17 cellular contexts compared by ENCODE assay signal in the genomic region with DNA sequence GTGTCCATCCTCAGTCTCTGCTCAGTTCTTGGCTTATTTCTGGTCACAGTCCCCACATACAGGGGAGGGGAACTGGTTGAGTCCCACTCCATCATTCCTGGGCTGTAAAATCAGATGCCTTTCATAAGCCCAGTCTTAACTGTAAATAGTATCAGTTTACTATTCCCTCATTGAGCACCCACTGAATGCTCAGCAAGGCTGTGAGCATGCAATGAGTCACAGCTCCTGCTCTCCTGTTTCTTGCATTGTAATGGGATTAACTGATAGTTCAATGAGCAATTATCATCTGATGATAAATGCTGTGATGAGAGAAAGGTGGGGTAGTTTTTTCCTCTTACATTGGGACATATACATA.
DNase-seq lines count a peak whose midpoint lies in the region; ATAC-seq, FAIRE-seq and TF ChIP-seq lines count a peak whose summit lies in the region.
"Had no signal": no experiment of that assay in that cellular context is flagged by ENCODE, and none has a peak within 500 bp of the region (broad histone marks: within the 10 kb centered on the region; RNA-seq: fewer than 3 reads in every experiment).

No MANE protein-coding gene starts in this region.

- peak; percentile 56 for DNase-seq in A673 (ENCODE audit: low spot score)
- peak; percentile 77 for DNase-seq in HS-5 (ENCODE audit: low read depth)
- DNase-seq in K562 (ENCODE audit: extremely low read depth in 1 of 4, low spot score in 3 of 4): no peak
- peak; percentile 48 for DNase-seq in keratinocyte (ENCODE audit: low read depth, low spot score)
- DNase-seq in progenitor cell of endocrine pancreas (ENCODE audit: low spot score, unreplicated experiment): no peak
- DNase-seq in SKM-1 treated with dmso at 0.1 percent for 144 hours (lab: John Stamatoyannopoulos, UW; ENCODE audit: unreplicated experiment): no peak
- DNase-seq: activated CD8-positive, alpha-beta T cell treated with anti-CD3 and anti-CD28 coated beads for 36 hours; NCI-H1092; NCI-H69; stimulated activated CD4-positive, alpha-beta T cell treated with anti-CD3 and anti-CD28 coated beads, Interleukin-2, amount 100 ng/mL, for 24 hours; stimulated activated naive CD8-positive, alpha-beta T cell treated with anti-CD3 and anti-CD28 coated beads, Interleukin-15, amount 100 ng/mL, for 72 hours; T-helper 2 cell had no signal

- H3K36me3 Mint-ChIP-seq in progenitor cell of endocrine pancreas (ENCODE audit: insufficient read depth): no peaks in the 10 kb centered on the region
- H3K36me3 Mint-ChIP-seq: activated naive CD8-positive, alpha-beta T cell had no signal

- H3K4me1 ChIP-seq in A673 (ENCODE audit: insufficient read depth, low read length, poor library complexity, severe bottlenecking) (peaks cover 4% of the 10 kb centered on the region), K562 (replicated peaks in 1 of 2; ENCODE audit: control insufficient read depth in 2 of 2, insufficient read depth in 2 of 2, low read length in 2 of 2) (peaks cover 0 to 2% of the 10 kb centered on the region in 2 experiments; a peak in 1 of 5 replicates), keratinocyte (ENCODE audit: control insufficient read depth, extremely low read depth, insufficient read depth, low read length) (peaks cover 22% of the 10 kb centered on the region)
- H3K4me1 ChIP-seq: BLaER1 had no signal

- dilution Hi-C loops in keratinocyte (cut with MboI; ENCODE audit: extremely low pct_ligation_motif_present, low sequenced_read_pairs): loop anchor here (10.0 kb wide), 2 partner anchors 64 to 66 kb away; no protein-coding TSS in a partner anchor

- ATAC-seq in K562: no peak
- no peak for ATAC-seq in HG03520 (IDR thresholded peaks at IDR 0.05; ENCODE audit: unreplicated experiment)
- ATAC-seq in HG03095 (IDR thresholded peaks at IDR 0.05; ENCODE audit: unreplicated experiment): no peak
- ATAC-seq: activated CD8-positive, alpha-beta T cell treated with anti-CD3 and anti-CD28 coated beads for 36 hours; stimulated activated naive CD8-positive, alpha-beta T cell treated with anti-CD3 and anti-CD28 coated beads, Interleukin-15, amount 100 ng/mL, for 72 hours had no signal

- in situ Hi-C loops in K562 (cut with MboI): no loop called here

- H3K27ac ChIP-seq in A673 (ENCODE audit: low read depth, low read length, poor library complexity, severe bottlenecking) (no peak overlapping the region), K562 (ENCODE audit: extremely low read depth, low read depth, low read length) (no peak overlapping the region), keratinocyte (ENCODE audit: control insufficient read depth, insufficient read depth, low read length) (peak overlapping the region; percentile 93)
- H3K27ac ChIP-seq: BLaER1, neutrophil had no signal

- H3K9me3 ChIP-seq in A673 (ENCODE audit: low read depth, low read length, poor library complexity, severe bottlenecking) (no peaks in the 10 kb centered on the region), K562 (replicated peaks; ENCODE audit: control insufficient read depth, insufficient read depth, low read depth, low read length) (no peaks in the 10 kb centered on the region), keratinocyte (ENCODE audit: control insufficient read depth, low read depth, low read length) (no peaks in the 10 kb centered on the region)
- H3K9me3 ChIP-seq: BLaER1, neutrophil had no signal

- H3K4me2 ChIP-seq in K562 (ENCODE audit: insufficient read depth, low read length): no peak overlapping the region
- peak overlapping the region; percentile 79 for H3K4me2 ChIP-seq in keratinocyte (ENCODE audit: control insufficient read depth, extremely low read depth, insufficient read depth, low read depth, low read length)
- H3K4me2 ChIP-seq: BLaER1 had no signal

- no peaks in the 10 kb centered on the region for H3K36me3 ChIP-seq in A673 (ENCODE audit: insufficient read depth, low read length, poor library complexity, severe bottlenecking)
- H3K36me3 ChIP-seq in K562 (ENCODE audit: control insufficient read depth, insufficient read depth, low read length): no peaks in the 10 kb centered on the region
- no peaks in the 10 kb centered on the region for H3K36me3 ChIP-seq in keratinocyte (ENCODE audit: control insufficient read depth in 2 of 2, extremely low read depth in 1 of 2, insufficient read depth in 2 of 2, low read length in 2 of 2)
- H3K36me3 ChIP-seq: BLaER1, neutrophil had no signal

- BruUV-seq in A673 (replicated peaks; lab: Mats Ljungman, UMichigan): no TSS peak
- BruUV-seq in K562 (replicated peaks; lab: Mats Ljungman, UMichigan): no TSS peak

- H3K9ac ChIP-seq in K562 (ENCODE audit: insufficient read depth in 1 of 2, low read depth in 2 of 2, low read length in 2 of 2): no peak overlapping the region
- H3K9ac ChIP-seq in keratinocyte (ENCODE audit: control insufficient read depth, extremely low read depth, insufficient read depth, low read length): peak overlapping the region; percentile 67
- H3K9ac ChIP-seq: BLaER1 had no signal

- CTCF ChIA-PET in A673 (lab: Charles Lee) (no interaction called here), K562 (lab: Yijun Ruan, JAX; ENCODE audit: low intra/inter-chr PET ratio) (no interaction called here)

- POLR2A ChIA-PET in A673 (lab: Charles Lee; ENCODE audit: low non-redundant PET) (no interaction called here), K562 (lab: Yijun Ruan, JAX) (no interaction called here)

- H3K4me3 ChIP-seq in A673 (ENCODE audit: low read depth, low read length, poor library complexity, severe bottlenecking) (no peak overlapping the region), K562 (no peak overlapping the region), keratinocyte (ENCODE audit: control insufficient read depth in 2 of 3, extremely low read depth in 1 of 3, insufficient read depth in 2 of 3, low read depth in 1 of 3, low read length in 3 of 3) (peak overlapping the region in 1 of 3 experiments; percentile 18)
- H3K4me3 ChIP-seq: BLaER1 had no signal

- no peaks in the 10 kb centered on the region for H3K4me1 Mint-ChIP-seq in progenitor cell of endocrine pancreas (ENCODE audit: low read depth)
- H3K4me1 Mint-ChIP-seq: stimulated activated naive CD8-positive, alpha-beta T cell treated with anti-CD3 and anti-CD28 coated beads, Interleukin-15, amount 100 ng/mL, for 72 hours had no signal

- H4K20me1 ChIP-seq in K562 (replicated peaks; ENCODE audit: control insufficient read depth, insufficient read depth, low read length) (no peaks in the 10 kb centered on the region), keratinocyte (ENCODE audit: control insufficient read depth, extremely low read depth, insufficient read depth, low read length) (no peaks in the 10 kb centered on the region)
- H4K20me1 ChIP-seq: BLaER1 had no signal

- H3K4me3 Mint-ChIP-seq in progenitor cell of endocrine pancreas (ENCODE audit: low read depth): no peak overlapping the region
- H3K4me3 Mint-ChIP-seq: activated CD8-positive, alpha-beta T cell treated with anti-CD3 and anti-CD28 coated beads for 36 hours; activated naive CD8-positive, alpha-beta T cell; stimulated activated naive CD8-positive, alpha-beta T cell treated with anti-CD3 and anti-CD28 coated beads, Interleukin-15, amount 100 ng/mL, for 72 hours had no signal

- TF ChIP-seq CTCF in A673 (conservative IDR thresholded peaks at IDR 0.05; ENCODE audit: low read depth, low read length): no peak
- no peak for TF ChIP-seq CTCF in K562 (IDR thresholded peaks at IDR 0.05 in 2 of 3, conservative IDR thresholded peaks at IDR 0.05 in 1 of 3; ENCODE audit: insufficient read depth in 2 of 3, low read depth in 1 of 3, low read length in 3 of 3)
- no peak for TF ChIP-seq CTCF in keratinocyte (optimal IDR thresholded peaks at IDR 0.05 in 1 of 3, IDR thresholded peaks at IDR 0.05 in 1 of 3, conservative IDR thresholded peaks at IDR 0.05 in 1 of 3; ENCODE audit: extremely low read depth in 1 of 3, insufficient read depth in 2 of 3, low read length in 3 of 3)
- TF ChIP-seq CTCF in progenitor cell of endocrine pancreas (IDR thresholded peaks at IDR 0.05; ENCODE audit: unreplicated experiment): no peak

- no peak for TF ChIP-seq POLR2A in K562 (conservative IDR thresholded peaks at IDR 0.05)

- H3K79me2 ChIP-seq in K562 (ENCODE audit: control insufficient read depth, insufficient read depth, low read length) (no peaks in the 10 kb centered on the region), keratinocyte (ENCODE audit: control insufficient read depth, insufficient read depth, low read length) (no peaks in the 10 kb centered on the region)

- H3K27me3 Mint-ChIP-seq in progenitor cell of endocrine pancreas: peaks cover 3% of the 10 kb centered on the region

- no peak overlapping the region for H2AFZ ChIP-seq in K562 (ENCODE audit: low read depth, low read length)
- peak overlapping the region; percentile 61 for H2AFZ ChIP-seq in keratinocyte (ENCODE audit: control insufficient read depth, low read length)

- no peak for TF ChIP-seq RAD21 in K562 (CRISPR knock-in tag; conservative IDR thresholded peaks at IDR 0.05 in 1 of 2, IDR thresholded peaks at IDR 0.05 in 1 of 2)

- no peaks in the 10 kb centered on the region for H3K9me1 ChIP-seq in K562 (ENCODE audit: control insufficient read depth, insufficient read depth, low read length)
- no peaks in the 10 kb centered on the region for H3K9me1 ChIP-seq in keratinocyte (ENCODE audit: control insufficient read depth, extremely low read depth, insufficient read depth, low read length)

- no peak for FAIRE-seq in K562 (lab: Jason Lieb, UNC)
- no peak for FAIRE-seq in keratinocyte (lab: Jason Lieb, UNC)

- no peak for TF ChIP-seq EP300 in K562 (IDR thresholded peaks at IDR 0.05; ENCODE audit: low read length)

- intact Hi-C loops in A673 (cut with micrococcal nuclease; ENCODE audit: unreplicated experiment): no loop called here
- intact Hi-C loops in K562 (cut with micrococcal nuclease): no loop called here

- no peaks in the 10 kb centered on the region for H3K9me3 Mint-ChIP-seq in progenitor cell of endocrine pancreas (ENCODE audit: low read depth)
- H3K9me3 Mint-ChIP-seq: activated CD8-positive, alpha-beta T cell treated with anti-CD3 and anti-CD28 coated beads for 36 hours; stimulated activated naive CD8-positive, alpha-beta T cell treated with anti-CD3 and anti-CD28 coated beads, Interleukin-15, amount 100 ng/mL, for 72 hours had no signal

- H3K27ac Mint-ChIP-seq in progenitor cell of endocrine pancreas: no peak overlapping the region
- H3K27ac Mint-ChIP-seq: activated CD8-positive, alpha-beta T cell treated with anti-CD3 and anti-CD28 coated beads for 36 hours; activated naive CD8-positive, alpha-beta T cell; stimulated activated naive CD8-positive, alpha-beta T cell treated with anti-CD3 and anti-CD28 coated beads, Interleukin-15, amount 100 ng/mL, for 72 hours had no signal

- H3K27me3 ChIP-seq in A673 (replicated peaks; ENCODE audit: insufficient read depth, low read depth, low read length, poor library complexity) (no peaks in the 10 kb centered on the region), K562 (ENCODE audit: control insufficient read depth in 2 of 2, insufficient read depth in 2 of 2, low read length in 2 of 2) (peaks cover 0 to 28% of the 10 kb centered on the region in 2 experiments; a peak in 2 of 5 replicates), keratinocyte (ENCODE audit: control insufficient read depth, extremely low read depth, insufficient read depth, low read length) (no peaks in the 10 kb centered on the region)
- H3K27me3 ChIP-seq: BLaER1 had no signal

TF ChIP-seq in K562, 482 proteins besides CTCF, POLR2A, EP300 and RAD21:
- TF ChIP-seq ZNF212 (CRISPR knock-in tag; IDR thresholded peaks at IDR 0.05): no peak
- TF ChIP-seq ZKSCAN8 (CRISPR knock-in tag; IDR thresholded peaks at IDR 0.05): peak; percentile 94

Comparison
In these comparisons a context has a peak if more than half of its experiments do, and no peak if none do; other contexts are left out.
1. DNase-seq: peak in A673 (single experiment), HS-5 (single experiment) and keratinocyte (single experiment); none in K562 (0 of 4), progenitor cell of endocrine pancreas (single experiment) and SKM-1 treated with dmso at 0.1 percent for 144 hours (single experiment).